Comparison of ENCODE assay signal across 8 cellular contexts in the genomic region with DNA sequence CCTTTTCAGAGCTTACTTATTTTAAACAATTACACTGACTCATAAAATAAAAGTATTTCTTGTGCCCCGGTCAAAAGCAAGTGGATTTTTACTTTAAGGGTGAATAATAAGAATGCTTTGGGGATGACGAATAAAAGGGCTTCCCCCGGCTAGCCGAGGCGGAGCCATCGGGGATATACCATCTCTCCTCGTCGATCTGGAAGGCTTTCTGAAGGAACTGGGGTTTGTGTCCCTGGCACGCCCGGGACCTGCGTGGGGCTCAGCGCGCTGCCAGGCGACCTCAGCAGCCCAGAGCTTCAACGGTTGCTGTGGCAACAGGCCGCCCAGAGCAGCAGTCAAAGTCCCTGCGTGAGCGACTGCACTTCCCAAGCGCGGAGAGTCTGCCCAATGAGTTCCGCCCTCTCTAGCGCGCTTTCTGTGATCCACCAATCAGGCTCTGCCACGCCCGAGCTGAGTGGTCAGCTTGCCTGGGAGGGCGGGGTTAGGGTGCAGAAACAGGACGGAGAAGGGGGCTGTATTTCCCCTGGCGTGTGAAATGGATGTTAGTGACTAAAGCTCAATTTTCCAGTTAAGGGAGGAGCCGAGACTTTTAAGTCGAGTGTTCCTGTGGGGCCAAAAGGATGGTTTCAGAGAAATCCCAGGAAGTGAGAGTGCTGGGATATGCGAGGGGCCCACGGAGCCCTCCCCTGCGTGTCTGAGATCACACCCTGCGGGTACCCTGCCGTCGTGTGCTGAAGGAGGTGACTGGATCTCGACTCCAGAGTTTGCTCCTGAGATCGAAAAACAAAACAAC. TPM values are rescaled to one million over a fixed set of nuclear protein-coding genes. Genes with fewer than 3 reads are reported as not detected.
DNase-seq lines count a peak whose midpoint lies in the region; ATAC-seq and TF ChIP-seq lines count a peak whose summit lies in the region.

No MANE protein-coding gene starts in this region.

- H3K4me1 ChIP-seq in BLaER1 (peaks cover 29% of the 10 kb centered on the region), left lung (peaks cover 0 to 23% of the 10 kb centered on the region in 2 donors)

- no peak for TF ChIP-seq CTCF in left lung (IDR thresholded peaks at IDR 0.05)

- no peaks in the 10 kb centered on the region for H4K20me1 ChIP-seq in BLaER1

- H3K27ac ChIP-seq in BLaER1 = peak overlapping the region; percentile 47; the same call in 1 of the 2 replicates
- peak overlapping the region; percentile 54 to 88 for H3K27ac ChIP-seq in left lung

- ATAC-seq in GM19328 (IDR thresholded peaks at IDR 0.05; ENCODE audit: unreplicated experiment) (peak; percentile 95), HG03469 (IDR thresholded peaks at IDR 0.05; ENCODE audit: unreplicated experiment) (peak; percentile 96), left lung (peak; percentile 99)

- DNase-seq in NCI-H526 (lab: John Stamatoyannopoulos, UW) (peak; percentile 98 to 100), dermis blood vessel endothelial cell (peak; percentile 98), left lung (peak; percentile 97)
- peak; percentile 82 to 94 for DNase-seq in activated CD4-positive, alpha-beta T cell treated with anti-CD3 and anti-CD28 coated beads, Interleukin-2, amount 50 U/mL, for 24 hours (ENCODE audit: low read depth in 1 of 2, low spot score in 1 of 2)
- DNase-seq in stimulated activated CD4-positive, alpha-beta T cell treated with anti-CD3 and anti-CD28 coated beads, Interleukin-2, amount 100 ng/mL, for 4 hours (ENCODE audit: low read depth) = peak; percentile 92

- H3K27me3 ChIP-seq in BLaER1 (peaks cover 19% of the 10 kb centered on the region), left lung (peaks cover 9 to 29% of the 10 kb centered on the region in 2 donors)

- intact Hi-C loops in left lung (cut with DNase I) = loop anchor here in 1 of 2 donors (10.0 kb wide), 1 partner anchor 193 kb away; no protein-coding TSS in a partner anchor

- peak overlapping the region; percentile 88 for H3K4me2 ChIP-seq in BLaER1

- peak overlapping the region; percentile 74; the same call in 1 of the 2 replicates for H3K9ac ChIP-seq in BLaER1

- no peaks in the 10 kb centered on the region for H3K9me3 ChIP-seq in BLaER1
- no peaks in the 10 kb centered on the region for H3K9me3 ChIP-seq in left lung

- H3K4me3 ChIP-seq in BLaER1 (peak overlapping the region; percentile 67), left lung (peak overlapping the region; percentile 45 to 47)

- H3K36me3 ChIP-seq in BLaER1 (no peaks in the 10 kb centered on the region), left lung (no peaks in the 10 kb centered on the region)

RNA-seq across cellular contexts. Expression of a gene that starts 33.0 kb away (rescaled TPM):
- total RNA-seq in dermis blood vessel endothelial cell (103 and 166 TPM in 2 replicates), left lung (100 to 1,000 TPM; 213 to 217 TPM)

RNA-seq across cellular contexts. Expression of a gene that starts 54.3 kb away (rescaled TPM):
- total RNA-seq in dermis blood vessel endothelial cell = not detected in 2 replicates
- total RNA-seq in left lung = not detected

Comparison
In these comparisons a context has a peak if more than half of its experiments do, and no peak if none do; other contexts are left out.
1. Peak in every context shown above with its lines: DNase-seq, ATAC-seq, H3K4me3 ChIP-seq and H3K27ac ChIP-seq.